Comparison of ENCODE assay signal across 25 cellular contexts in the genomic region with DNA sequence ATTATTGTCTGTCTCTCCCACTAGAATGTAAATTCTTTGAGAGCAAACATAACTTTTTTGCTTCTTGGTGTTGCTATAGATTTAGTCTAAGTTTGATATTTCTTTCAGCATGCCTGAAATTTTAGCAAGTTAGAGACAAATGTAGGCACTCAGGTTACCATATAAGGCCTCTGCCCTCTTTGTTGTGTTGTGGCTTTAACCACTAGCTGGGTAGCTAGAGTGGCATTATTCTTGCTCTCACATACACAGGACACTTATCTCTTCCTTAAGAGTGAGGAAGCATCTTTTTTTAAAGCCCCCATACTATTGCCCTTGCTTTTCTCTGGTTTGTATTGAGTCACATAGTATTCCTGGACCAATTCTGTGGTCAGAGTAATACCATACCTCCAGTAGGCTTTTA.
"Had no signal": no experiment of that assay in that cellular context is flagged by ENCODE, and none has a peak within 500 bp of the region (broad histone marks: within the 10 kb centered on the region; RNA-seq: fewer than 3 reads in every experiment).

No MANE protein-coding gene starts in this region.

- H3K9me3 Mint-ChIP-seq: dendritic cell treated with granulocyte-macrophage colony-stimulating factor and Interleukin-4, amounts not matched to agents 40 ng/mL and 50 ng/mL, for 4 days; nephron progenitor cell; stimulated activated effector memory CD8-positive, alpha-beta T cell treated with anti-CD3 and anti-CD28 coated beads, Interleukin-12 subunit alpha, Interleukin-12 subunit beta, amount 100 ng/mL, for 72 hours; stimulated activated naive CD8-positive, alpha-beta T cell treated with anti-CD3 and anti-CD28 coated beads, Interleukin-15, Interleukin-2, amounts not matched to agents 100 ng/mL and 50 ng/mL, for 24 hours had no signal

- H3K36me3 ChIP-seq: neutrophil, thoracic aorta had no signal

- H3K27ac Mint-ChIP-seq: activated T-cell treated with anti-CD3 and anti-CD28 coated beads, Interleukin-2, amount 50 U/mL, for 72 hours; dendritic cell treated with granulocyte-macrophage colony-stimulating factor and Interleukin-4, amounts not matched to agents 40 ng/mL and 50 ng/mL, for 4 days; nephron progenitor cell; progenitor cell of endocrine pancreas; stimulated activated effector memory CD8-positive, alpha-beta T cell treated with anti-CD3 and anti-CD28 coated beads, Interleukin-12 subunit alpha, Interleukin-12 subunit beta, amount 100 ng/mL, for 72 hours; stimulated activated naive CD8-positive, alpha-beta T cell treated with anti-CD3 and anti-CD28 coated beads, Interleukin-15, Interleukin-2, amounts not matched to agents 100 ng/mL and 50 ng/mL, for 24 hours had no signal

- H3K27me3 ChIP-seq: esophagus muscularis mucosa, foreskin keratinocyte, heart right ventricle, neutrophil had no signal

- H3K27ac ChIP-seq: esophagus muscularis mucosa, foreskin keratinocyte, neutrophil, thoracic aorta had no signal

- H3K4me3 Mint-ChIP-seq: activated T-cell treated with anti-CD3 and anti-CD28 coated beads, Interleukin-2, amount 50 U/mL, for 72 hours; dendritic cell treated with granulocyte-macrophage colony-stimulating factor and Interleukin-4, amounts not matched to agents 40 ng/mL and 50 ng/mL, for 4 days; nephron progenitor cell; stimulated activated effector memory CD8-positive, alpha-beta T cell treated with anti-CD3 and anti-CD28 coated beads, Interleukin-12 subunit alpha, Interleukin-12 subunit beta, amount 100 ng/mL, for 72 hours; stimulated activated naive CD8-positive, alpha-beta T cell treated with anti-CD3 and anti-CD28 coated beads, Interleukin-15, Interleukin-2, amounts not matched to agents 100 ng/mL and 50 ng/mL, for 24 hours had no signal

- ATAC-seq: activated T-cell treated with anti-CD3 and anti-CD28 coated beads, Interleukin-2, amount 50 U/mL, for 72 hours; foreskin keratinocyte; heart right ventricle; left lobe of liver; mucosa of descending colon; sciatic nerve; stimulated activated effector memory CD8-positive, alpha-beta T cell treated with anti-CD3 and anti-CD28 coated beads, Interleukin-12 subunit alpha, Interleukin-12 subunit beta, amount 100 ng/mL, for 72 hours had no signal

- H3K4me1 Mint-ChIP-seq: nephron progenitor cell had no signal

- DNase-seq: activated CD4-positive, alpha-beta T cell treated with anti-CD3 and anti-CD28 coated beads, Interleukin-2, amount 50 U/mL, for 4 hours; activated naive CD4-positive, alpha-beta T cell; activated T-cell treated with anti-CD3 and anti-CD28 coated beads for 4 hours; activated T-cell treated with anti-CD3 and anti-CD28 coated beads, Interleukin-2, amount 50 U/mL, for 72 hours; amygdala; caudate nucleus; foreskin keratinocyte; heart right ventricle; mucosa of descending colon; nephron progenitor cell; retina; small intestine; stimulated activated CD4-positive, alpha-beta T cell treated with anti-CD3 and anti-CD28 coated beads, Interleukin-4, amount 100 ng/mL, for 24 hours; T-helper 2 cell; trophoblast cell had no signal

- H3K27me3 Mint-ChIP-seq: dendritic cell treated with granulocyte-macrophage colony-stimulating factor and Interleukin-4, amounts not matched to agents 40 ng/mL and 50 ng/mL, for 4 days; progenitor cell of endocrine pancreas; stimulated activated naive CD8-positive, alpha-beta T cell treated with anti-CD3 and anti-CD28 coated beads, Interleukin-15, Interleukin-2, amounts not matched to agents 100 ng/mL and 50 ng/mL, for 24 hours had no signal

- H3K9me3 ChIP-seq: esophagus muscularis mucosa, heart right ventricle, mucosa of descending colon, neutrophil, thoracic aorta had no signal

- H3K4me3 ChIP-seq: esophagus muscularis mucosa, heart right ventricle, lung, mucosa of descending colon, thoracic aorta had no signal
